In genomic region chr1:58781541-58782307, GRCh38 we compare ENCODE assay signal across 7 cellular contexts. TPM values are rescaled to one million over a fixed set of nuclear protein-coding genes. Genes with fewer than 3 reads are reported as not detected.
DNase-seq lines count a peak whose midpoint lies in the region; ATAC-seq, FAIRE-seq and TF ChIP-seq lines count a peak whose summit lies in the region.

No MANE protein-coding gene starts in this region.

- CTCF ChIA-PET in activated CD4-positive, alpha-beta T cell treated with anti-CD3 and anti-CD28 coated beads for 36 hours (lab: Charles Lee) = interaction anchor here (0.8 to 0.9 kb wide), 3 partner anchors 11 to 79 kb away, joined by 3 to 4 read pairs (median 3); no protein-coding TSS in a partner anchor
- CTCF ChIA-PET in HepG2 (lab: Yijun Ruan, JAX; ENCODE audit: low intra/inter-chr PET ratio, low total read pairs) = no interaction called here

- H3K79me2 ChIP-seq in HepG2 (ENCODE audit: insufficient read depth, low read length) = peaks cover 24% of the 10 kb centered on the region

- peaks cover 32% of the 10 kb centered on the region for H4K20me1 ChIP-seq in HepG2 (ENCODE audit: insufficient read depth, low read length)

- H3K4me1 ChIP-seq in HepG2 (ENCODE audit: insufficient read depth, low read length) = peaks cover 36% of the 10 kb centered on the region

- no peaks in the 10 kb centered on the region; a peak in 1 of 5 replicates for H3K27me3 ChIP-seq in HepG2 (ENCODE audit: control insufficient read depth in 1 of 2, insufficient read depth in 2 of 2, low read length in 2 of 2)

- no peaks in the 10 kb centered on the region for H3K9me3 Mint-ChIP-seq in activated CD4-positive, alpha-beta T cell treated with anti-CD3 and anti-CD28 coated beads for 36 hours (ENCODE audit: low read depth)
- no peaks in the 10 kb centered on the region for H3K9me3 Mint-ChIP-seq in dendritic cell treated with granulocyte-macrophage colony-stimulating factor and Interleukin-4, amounts not matched to agents 40 ng/mL and 50 ng/mL, for 4 days

- intact Hi-C loops in activated CD4-positive, alpha-beta T cell treated with anti-CD3 and anti-CD28 coated beads for 36 hours (cut with DNase I, micrococcal nuclease) = loop anchor here (1.0 to 10.0 kb wide), 7 partner anchors 26 to 1031 kb away; partner anchors contain the start of gene HOOK1 (in 1 of the 2)
- intact Hi-C loops in dendritic cell treated with granulocyte-macrophage colony-stimulating factor and Interleukin-4, amounts not matched to agents 40 ng/mL and 50 ng/mL, for 4 days (cut with micrococcal nuclease) = loop anchor here (5.0 kb wide), 3 partner anchors 44 to 916 kb away; no protein-coding TSS in a partner anchor
- intact Hi-C loops in HepG2 (cut with micrococcal nuclease; ENCODE audit: unreplicated experiment) = loop anchor here (10.0 kb wide), 4 partner anchors 363 to 913 kb away; no protein-coding TSS in a partner anchor

- H3K9me3 ChIP-seq in HepG2 (ENCODE audit: low read length) = no peaks in the 10 kb centered on the region

- H3K27ac ChIP-seq in HepG2 (ENCODE audit: extremely low read length, insufficient read depth, low read length) = no peak overlapping the region

- peak overlapping the region; percentile 82 for H3K27ac Mint-ChIP-seq in activated CD4-positive, alpha-beta T cell treated with anti-CD3 and anti-CD28 coated beads for 36 hours
- H3K27ac Mint-ChIP-seq in dendritic cell treated with granulocyte-macrophage colony-stimulating factor and Interleukin-4, amounts not matched to agents 40 ng/mL and 50 ng/mL, for 4 days = peak overlapping the region; percentile 97

- peak overlapping the region; percentile 98 for H3K9ac ChIP-seq in HepG2 (ENCODE audit: insufficient read depth, low read depth, low read length)

- peak overlapping the region; percentile 79 for H3K4me2 ChIP-seq in HepG2 (ENCODE audit: low read depth, low read length)

- peaks cover 17% of the 10 kb centered on the region for H3K4me1 Mint-ChIP-seq in activated CD4-positive, alpha-beta T cell treated with anti-CD3 and anti-CD28 coated beads for 36 hours
- peaks cover 21% of the 10 kb centered on the region for H3K4me1 Mint-ChIP-seq in dendritic cell treated with granulocyte-macrophage colony-stimulating factor and Interleukin-4, amounts not matched to agents 40 ng/mL and 50 ng/mL, for 4 days (ENCODE audit: low read depth)

- H3K27me3 Mint-ChIP-seq in activated CD4-positive, alpha-beta T cell treated with anti-CD3 and anti-CD28 coated beads for 36 hours = peaks cover 2% of the 10 kb centered on the region
- H3K27me3 Mint-ChIP-seq in dendritic cell treated with granulocyte-macrophage colony-stimulating factor and Interleukin-4, amounts not matched to agents 40 ng/mL and 50 ng/mL, for 4 days = peaks cover 4% of the 10 kb centered on the region

- TF ChIP-seq RAD21 in HepG2 (CRISPR knock-in tag; IDR thresholded peaks at IDR 0.05) = no peak

- TF ChIP-seq EP300 in HepG2 (IDR thresholded peaks at IDR 0.05; ENCODE audit: low read depth in 2 of 2, low read length in 2 of 2) (no peak), HepG2 (CRISPR knock-in tag; IDR thresholded peaks at IDR 0.05; ENCODE audit: borderline replicate concordance) (no peak)

- POLR2A ChIA-PET in activated CD4-positive, alpha-beta T cell treated with anti-CD3 and anti-CD28 coated beads for 36 hours (lab: Charles Lee) = interaction anchor here (0.6 to 1.2 kb wide), 10 partner anchors 9 to 254 kb away, joined by 3 to 8 read pairs (median 3); no protein-coding TSS in a partner anchor
- POLR2A ChIA-PET in HepG2 (lab: Yijun Ruan, JAX) = interaction anchor here (0.7 to 3.8 kb wide), 5 partner anchors 8 to 627 kb away, joined by 3 to 28 read pairs (median 15); no protein-coding TSS in a partner anchor

- BruUV-seq in HepG2 (replicated peaks; lab: Mats Ljungman, UMichigan) = no TSS peak

- FAIRE-seq in HepG2 (lab: Jason Lieb, UNC) = no peak

- WGBS in HepG2 (ENCODE audit: low lambda C conversion rate) = 53% methylated on average over 39 of the region's 42 CpGs

- TF ChIP-seq POLR2A in HepG2 (IDR thresholded peaks at IDR 0.05; ENCODE audit: insufficient read depth in 1 of 2, low read depth in 2 of 2, low read length in 2 of 2) = peak in 1 of 2 experiments; percentile 54; a peak in 1 of 4 replicates

- H3K4me3 ChIP-seq in GM12875 (ENCODE audit: low read depth, low read length) = peak overlapping the region; percentile 85
- H3K4me3 ChIP-seq in HepG2 (replicated peaks in 1 of 3; ENCODE audit: insufficient read depth in 1 of 3, low read depth in 2 of 3, low read length in 3 of 3) = peak overlapping the region; percentile 82 to 87 (median 84)

- H3K36me3 ChIP-seq in HepG2 (replicated peaks in 1 of 2; ENCODE audit: control insufficient read depth in 1 of 2, insufficient read depth in 2 of 2, low read length in 2 of 2) = no peaks in the 10 kb centered on the region

- DNase-seq in NCI-H2107 treated with DMSO at 0.1 percent for 48 hours (lab: John Stamatoyannopoulos, UW; ENCODE audit: unreplicated experiment) (peak; percentile 74), HepG2 (ENCODE audit: low spot score) (no peak)
- DNase-seq in activated CD4-positive, alpha-beta T cell treated with anti-CD3 and anti-CD28 coated beads for 36 hours = peak; percentile 64
- DNase-seq in stimulated activated CD4-positive, alpha-beta T cell treated with anti-CD3 and anti-CD28 coated beads, Interleukin-4, amount 100 ng/mL, for 24 hours = peak; percentile 43

- H2AFZ ChIP-seq in HepG2 (ENCODE audit: low read length) = no peak overlapping the region

- in situ Hi-C loops in HepG2 (cut with HindIII; ENCODE audit: extremely low pct_ligation_motif_present, low pct_unique_long_range_greater_than_20kb) = loop anchor here (5.0 to 10.0 kb wide), 3 partner anchors 39 to 513 kb away; partner anchors contain the start of gene FGGY

- no peak for ATAC-seq in activated CD4-positive, alpha-beta T cell treated with anti-CD3 and anti-CD28 coated beads for 36 hours
- ATAC-seq in HepG2 (no peak), HG02852 (IDR thresholded peaks at IDR 0.05; ENCODE audit: unreplicated experiment) (no peak)

- peak overlapping the region; percentile 79 for H3K4me3 Mint-ChIP-seq in activated CD4-positive, alpha-beta T cell treated with anti-CD3 and anti-CD28 coated beads for 36 hours
- peak overlapping the region; percentile 99 for H3K4me3 Mint-ChIP-seq in dendritic cell treated with granulocyte-macrophage colony-stimulating factor and Interleukin-4, amounts not matched to agents 40 ng/mL and 50 ng/mL, for 4 days

- H3K36me3 Mint-ChIP-seq in activated CD4-positive, alpha-beta T cell treated with anti-CD3 and anti-CD28 coated beads for 36 hours (ENCODE audit: low read depth) = peaks cover 12% of the 10 kb centered on the region
- peaks cover 40% of the 10 kb centered on the region for H3K36me3 Mint-ChIP-seq in dendritic cell treated with granulocyte-macrophage colony-stimulating factor and Interleukin-4, amounts not matched to agents 40 ng/mL and 50 ng/mL, for 4 days (ENCODE audit: low read depth)

- TF ChIP-seq CTCF in GM12875 (IDR thresholded peaks at IDR 0.05; ENCODE audit: borderline replicate concordance, insufficient read depth, low read depth, low read length) (peak; percentile 73), HepG2 (CRISPR knock-in tag; IDR thresholded peaks at IDR 0.05) (peak; percentile 44)

TF ChIP-seq in HepG2, 621 proteins besides CTCF, POLR2A, EP300 and RAD21 (continues in another document):
- 0 out of 2 replicates have a peak, but pooled peaks have one; percentile 35 for TF ChIP-seq MXD4 (CRISPR knock-in tag; IDR thresholded peaks at IDR 0.05)
- TF ChIP-seq MBD4 (IDR thresholded peaks at IDR 0.05; ENCODE audit: borderline replicate concordance, low read length) = no peak
- no peak for TF ChIP-seq SMC3 (IDR thresholded peaks at IDR 0.05; ENCODE audit: low read length)
- peak; percentile 51 for TF ChIP-seq STAG1 (CRISPR knock-in tag; IDR thresholded peaks at IDR 0.05)
- no peak for TF ChIP-seq TBL1XR1 (IDR thresholded peaks at IDR 0.05; ENCODE audit: borderline replicate concordance, low read length, partially characterized antibody)
- TF ChIP-seq SYNCRIP (IDR thresholded peaks at IDR 0.05; ENCODE audit: insufficient read depth, low read depth, low read length) = no peak
- TF ChIP-seq RFXAP (CRISPR knock-in tag; IDR thresholded peaks at IDR 0.05; ENCODE audit: borderline replicate concordance) = peak; percentile 47; the same call in 1 of the 2 replicates
- TF ChIP-seq ZNF589 (CRISPR knock-in tag; conservative IDR thresholded peaks at IDR 0.05) = no peak

RNA-seq across cellular contexts. Expression of gene JUN, which starts 2.1 kb away (rescaled TPM):
- 10 to 100 TPM; 24.2 to 25.5 TPM for total RNA-seq in activated CD4-positive, alpha-beta T cell treated with anti-CD3 and anti-CD28 coated beads for 36 hours
- total RNA-seq in HepG2 (2016; rRNA removed; fragmentation: Illumina TruSeq; extraction: Trizol) = 13.3 and 22.3 TPM in 2 replicates
- 2.7 and 3.4 TPM in 2 replicates for total RNA-seq in HepG2 (2016; cell fraction: cytosol; rRNA removed; fragmentation: Illumina TruSeq; extraction: Trizol; ENCODE audit: low read depth)
- total RNA-seq in HepG2 (2016; cell fraction: insoluble cytoplasmic fraction; rRNA removed; fragmentation: Illumina TruSeq; extraction: Trizol) = 10.4 and 25.4 TPM in 2 replicates
- 7.5 and 8.4 TPM in 2 replicates for total RNA-seq in HepG2 (2016; cell fraction: membrane; rRNA removed; fragmentation: Illumina TruSeq; extraction: Trizol)
- 37.1 and 40.6 TPM in 2 replicates for total RNA-seq in HepG2 (2016; cell fraction: nucleus; rRNA removed; fragmentation: Illumina TruSeq; extraction: Trizol)
- 18.2 and 28.1 TPM in 2 replicates for polyA plus RNA-seq in HepG2 (2011; rRNA removed)
- 17.8 and 19.2 TPM in 2 replicates for polyA plus RNA-seq in HepG2 (2011; cell fraction: cytosol; rRNA removed)
- 39.8 and 53.6 TPM in 2 replicates for polyA plus RNA-seq in HepG2 (2011; cell fraction: nucleus; rRNA removed)
- 16.3 and 31.3 TPM in 2 replicates for polyA plus RNA-seq in HepG2 (2012)
- polyA plus RNA-seq in HepG2 (2016; cell fraction: cytosol; fragmentation: Illumina TruSeq; extraction: Trizol; ENCODE audit: low read depth) = 2.5 and 2.8 TPM in 2 replicates
- 14.8 and 19.3 TPM in 2 replicates for polyA plus RNA-seq in HepG2 (2016; cell fraction: insoluble cytoplasmic fraction; fragmentation: Illumina TruSeq; extraction: Trizol; ENCODE audit: low read depth)
- 6.0 and 6.6 TPM in 2 replicates for polyA plus RNA-seq in HepG2 (2016; cell fraction: membrane; fragmentation: Illumina TruSeq; extraction: Trizol; ENCODE audit: low read depth)
- 56.1 and 62.3 TPM in 2 replicates for polyA plus RNA-seq in HepG2 (2016; cell fraction: nucleus; fragmentation: Illumina TruSeq; extraction: Trizol; ENCODE audit: insufficient read depth, low read depth)
- polyA minus RNA-seq in HepG2 (2011; rRNA and poly(A)+ RNA removed; ENCODE audit: low replicate concordance) = 7.3 and 24.3 TPM in 2 replicates
- polyA minus RNA-seq in HepG2 (2011; cell fraction: cytosol; rRNA and poly(A)+ RNA removed) = 19.3 and 24.3 TPM in 2 replicates
- 34.6 and 67.8 TPM in 2 replicates for polyA minus RNA-seq in HepG2 (2011; cell fraction: nucleus; rRNA and poly(A)+ RNA removed)
